1 cellular context compared by ENCODE assay signal in the genomic region with DNA sequence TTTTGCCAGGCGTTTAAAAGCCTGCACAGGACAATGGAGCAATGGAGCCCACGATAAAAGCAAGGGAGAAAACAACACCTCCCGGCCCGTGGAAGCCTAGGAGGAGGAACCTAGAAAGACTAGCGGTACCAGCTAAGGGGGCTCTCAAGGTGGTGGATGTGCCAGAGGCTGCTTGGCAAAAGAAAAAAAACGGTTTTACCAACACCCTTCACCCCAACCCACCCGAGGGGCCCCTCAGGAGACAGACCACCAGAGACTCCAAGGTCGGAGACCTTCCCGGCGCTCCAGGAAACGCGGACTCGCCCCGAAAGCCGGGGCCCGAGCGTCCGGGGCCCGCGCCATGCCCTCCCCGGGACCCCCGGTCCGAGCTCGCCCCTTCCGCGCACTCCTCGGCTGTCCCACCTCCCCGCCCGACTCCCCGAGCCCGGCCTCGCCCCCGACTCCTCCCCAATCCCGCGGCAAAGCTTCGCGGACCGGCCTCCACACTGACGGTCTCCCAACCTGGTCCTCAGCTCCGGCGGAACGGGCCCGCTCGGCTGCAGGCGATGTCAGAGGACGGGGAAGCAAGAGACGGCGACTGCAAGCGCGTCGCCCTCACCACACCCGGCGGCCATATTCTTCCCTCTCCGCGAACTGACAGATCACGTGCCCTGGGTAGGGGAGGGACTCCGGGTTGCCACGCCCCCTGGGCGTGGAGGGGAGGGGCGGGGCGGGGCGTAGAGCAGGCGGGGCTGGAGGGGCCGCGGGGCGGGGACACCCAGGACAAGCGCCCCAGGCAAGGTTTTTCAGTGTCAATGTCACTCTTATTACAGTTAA.
A peak's percentile ranks its signal among the peaks of the same experiment; 100 is the strongest.
TF ChIP-seq lines count a peak whose summit lies in the region.

A gene (minus strand): TSS at position 635 of the 816 bp plus-strand sequence. CDS start 10,520 bp downstream, outside the sequence.

TF ChIP-seq in HepG2, 621 proteins besides CTCF, POLR2A, EP300 and RAD21 (continued from another document and continues in another):
- TF ChIP-seq, protein P1, sequence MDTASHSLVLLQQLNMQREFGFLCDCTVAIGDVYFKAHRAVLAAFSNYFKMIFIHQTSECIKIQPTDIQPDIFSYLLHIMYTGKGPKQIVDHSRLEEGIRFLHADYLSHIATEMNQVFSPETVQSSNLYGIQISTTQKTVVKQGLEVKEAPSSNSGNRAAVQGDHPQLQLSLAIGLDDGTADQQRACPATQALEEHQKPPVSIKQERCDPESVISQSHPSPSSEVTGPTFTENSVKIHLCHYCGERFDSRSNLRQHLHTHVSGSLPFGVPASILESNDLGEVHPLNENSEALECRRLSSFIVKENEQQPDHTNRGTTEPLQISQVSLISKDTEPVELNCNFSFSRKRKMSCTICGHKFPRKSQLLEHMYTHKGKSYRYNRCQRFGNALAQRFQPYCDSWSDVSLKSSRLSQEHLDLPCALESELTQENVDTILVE (CRISPR knock-in tag; IDR thresholded peaks at IDR 0.05): 0 out of 2 replicates have a peak, but pooled peaks have one; percentile 55
- TF ChIP-seq SPEN (CRISPR knock-in tag; IDR thresholded peaks at IDR 0.05; ENCODE audit: low read depth): peak; percentile 69
- TF ChIP-seq ONECUT2 (CRISPR knock-in tag; IDR thresholded peaks at IDR 0.05): no peak
- TF ChIP-seq FLYWCH1 (CRISPR knock-in tag; IDR thresholded peaks at IDR 0.05): no peak
- no peak for TF ChIP-seq NONO (IDR thresholded peaks at IDR 0.05)
- peak; percentile 78 for TF ChIP-seq NONO (CRISPR knock-in tag; conservative IDR thresholded peaks at IDR 0.05)
- TF ChIP-seq ZMYM2 (CRISPR knock-in tag; IDR thresholded peaks at IDR 0.05): no peak
- TF ChIP-seq MTA1 (CRISPR knock-in tag; IDR thresholded peaks at IDR 0.05; ENCODE audit: borderline replicate concordance): peak; percentile 83; the same call in 1 of the 2 replicates
- 0 out of 2 replicates have a peak, but pooled peaks have one; percentile 60 for TF ChIP-seq ZNF569 (CRISPR knock-in tag; IDR thresholded peaks at IDR 0.05; ENCODE audit: borderline replicate concordance)
- no peak for TF ChIP-seq ZNF101 (CRISPR knock-in tag; IDR thresholded peaks at IDR 0.05; ENCODE audit: borderline replicate concordance, low read depth)
- peak; percentile 84; the same call in 1 of the 2 replicates for TF ChIP-seq ZNF451 (CRISPR knock-in tag; IDR thresholded peaks at IDR 0.05)
- TF ChIP-seq, protein P2, sequence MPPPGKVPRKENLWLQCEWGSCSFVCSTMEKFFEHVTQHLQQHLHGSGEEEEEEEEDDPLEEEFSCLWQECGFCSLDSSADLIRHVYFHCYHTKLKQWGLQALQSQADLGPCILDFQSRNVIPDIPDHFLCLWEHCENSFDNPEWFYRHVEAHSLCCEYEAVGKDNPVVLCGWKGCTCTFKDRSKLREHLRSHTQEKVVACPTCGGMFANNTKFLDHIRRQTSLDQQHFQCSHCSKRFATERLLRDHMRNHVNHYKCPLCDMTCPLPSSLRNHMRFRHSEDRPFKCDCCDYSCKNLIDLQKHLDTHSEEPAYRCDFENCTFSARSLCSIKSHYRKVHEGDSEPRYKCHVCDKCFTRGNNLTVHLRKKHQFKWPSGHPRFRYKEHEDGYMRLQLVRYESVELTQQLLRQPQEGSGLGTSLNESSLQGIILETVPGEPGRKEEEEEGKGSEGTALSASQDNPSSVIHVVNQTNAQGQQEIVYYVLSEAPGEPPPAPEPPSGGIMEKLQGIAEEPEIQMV (CRISPR knock-in tag; IDR thresholded peaks at IDR 0.05; ENCODE audit: low read depth): 0 out of 2 replicates have a peak, but pooled peaks have one; percentile 70
- TF ChIP-seq SMARCC2 (IDR thresholded peaks at IDR 0.05): no peak
- no peak for TF ChIP-seq SYNCRIP (IDR thresholded peaks at IDR 0.05; ENCODE audit: insufficient read depth, low read depth, low read length)
- peak; percentile 93 for TF ChIP-seq ASH2L (IDR thresholded peaks at IDR 0.05; ENCODE audit: insufficient read length, low read depth, low read length)
- peak; percentile 97 for TF ChIP-seq YY1 (IDR thresholded peaks at IDR 0.05; ENCODE audit: insufficient read depth, insufficient replicate concordance, low read depth, low read length)
- no peak for TF ChIP-seq IKZF1 (IDR thresholded peaks at IDR 0.05)
- TF ChIP-seq ZBTB7B (CRISPR knock-in tag; IDR thresholded peaks at IDR 0.05): peak; percentile 71
- TF ChIP-seq ZNF264 (CRISPR knock-in tag; IDR thresholded peaks at IDR 0.05): 0 out of 2 replicates have a peak, but pooled peaks have one; percentile 9
- no peak for TF ChIP-seq ZNF562 (CRISPR knock-in tag; IDR thresholded peaks at IDR 0.05; ENCODE audit: borderline replicate concordance)
- no peak for TF ChIP-seq LCORL (IDR thresholded peaks at IDR 0.05)
- TF ChIP-seq LCORL (CRISPR knock-in tag; IDR thresholded peaks at IDR 0.05): 0 out of 2 replicates have a peak, but pooled peaks have one; percentile 10
- TF ChIP-seq ZNF33A (CRISPR knock-in tag; IDR thresholded peaks at IDR 0.05; ENCODE audit: borderline replicate concordance): 0 out of 2 replicates have a peak, but pooled peaks have one; percentile 32
- TF ChIP-seq TAF1 (CRISPR knock-in tag; IDR thresholded peaks at IDR 0.05): peak; percentile 95
- TF ChIP-seq SRY (CRISPR knock-in tag; IDR thresholded peaks at IDR 0.05): 0 out of 2 replicates have a peak, but pooled peaks have one; percentile 30
- TF ChIP-seq, protein P3, sequence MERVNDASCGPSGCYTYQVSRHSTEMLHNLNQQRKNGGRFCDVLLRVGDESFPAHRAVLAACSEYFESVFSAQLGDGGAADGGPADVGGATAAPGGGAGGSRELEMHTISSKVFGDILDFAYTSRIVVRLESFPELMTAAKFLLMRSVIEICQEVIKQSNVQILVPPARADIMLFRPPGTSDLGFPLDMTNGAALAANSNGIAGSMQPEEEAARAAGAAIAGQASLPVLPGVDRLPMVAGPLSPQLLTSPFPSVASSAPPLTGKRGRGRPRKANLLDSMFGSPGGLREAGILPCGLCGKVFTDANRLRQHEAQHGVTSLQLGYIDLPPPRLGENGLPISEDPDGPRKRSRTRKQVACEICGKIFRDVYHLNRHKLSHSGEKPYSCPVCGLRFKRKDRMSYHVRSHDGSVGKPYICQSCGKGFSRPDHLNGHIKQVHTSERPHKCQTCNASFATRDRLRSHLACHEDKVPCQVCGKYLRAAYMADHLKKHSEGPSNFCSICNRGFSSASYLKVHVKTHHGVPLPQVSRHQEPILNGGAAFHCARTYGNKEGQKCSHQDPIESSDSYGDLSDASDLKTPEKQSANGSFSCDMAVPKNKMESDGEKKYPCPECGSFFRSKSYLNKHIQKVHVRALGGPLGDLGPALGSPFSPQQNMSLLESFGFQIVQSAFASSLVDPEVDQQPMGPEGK (CRISPR knock-in tag; IDR thresholded peaks at IDR 0.05): no peak; the same call in 1 of the 2 replicates
- TF ChIP-seq ZSCAN25 (CRISPR knock-in tag; IDR thresholded peaks at IDR 0.05): peak; percentile 43; the same call in 1 of the 2 replicates
- peak; percentile 68; the same call in 1 of the 2 replicates for TF ChIP-seq REL (CRISPR knock-in tag; conservative IDR thresholded peaks at IDR 0.05)
- 0 out of 2 replicates have a peak, but pooled peaks have one; percentile 47 for TF ChIP-seq ZNF343 (CRISPR knock-in tag; IDR thresholded peaks at IDR 0.05)
- TF ChIP-seq ZNF883 (CRISPR knock-in tag; IDR thresholded peaks at IDR 0.05; ENCODE audit: not compliant biosample characterization): peak; percentile 48
- no peak for TF ChIP-seq ZKSCAN8 (CRISPR knock-in tag; IDR thresholded peaks at IDR 0.05; ENCODE audit: borderline replicate concordance)
- no peak for TF ChIP-seq ZNF326 (CRISPR knock-in tag; IDR thresholded peaks at IDR 0.05; ENCODE audit: borderline replicate concordance)
- TF ChIP-seq STAT5B (CRISPR knock-in tag; IDR thresholded peaks at IDR 0.05): no peak
- TF ChIP-seq FOXC1 (CRISPR knock-in tag; IDR thresholded peaks at IDR 0.05; ENCODE audit: borderline replicate concordance): peak; percentile 53; the same call in 1 of the 2 replicates
- peak; percentile 89 for TF ChIP-seq BORCS8-MEF2B (CRISPR knock-in tag; IDR thresholded peaks at IDR 0.05)
- no peak for TF ChIP-seq NFRKB (IDR thresholded peaks at IDR 0.05)
- peak; percentile 74; the same call in 1 of the 2 replicates for TF ChIP-seq SMAD1 (CRISPR knock-in tag; IDR thresholded peaks at IDR 0.05; ENCODE audit: borderline replicate concordance, low read depth)
- no peak for TF ChIP-seq SP2 (CRISPR knock-in tag; IDR thresholded peaks at IDR 0.05)
- peak; percentile 80 for TF ChIP-seq ZMYM4 (CRISPR knock-in tag; IDR thresholded peaks at IDR 0.05)
- TF ChIP-seq, protein P4, sequence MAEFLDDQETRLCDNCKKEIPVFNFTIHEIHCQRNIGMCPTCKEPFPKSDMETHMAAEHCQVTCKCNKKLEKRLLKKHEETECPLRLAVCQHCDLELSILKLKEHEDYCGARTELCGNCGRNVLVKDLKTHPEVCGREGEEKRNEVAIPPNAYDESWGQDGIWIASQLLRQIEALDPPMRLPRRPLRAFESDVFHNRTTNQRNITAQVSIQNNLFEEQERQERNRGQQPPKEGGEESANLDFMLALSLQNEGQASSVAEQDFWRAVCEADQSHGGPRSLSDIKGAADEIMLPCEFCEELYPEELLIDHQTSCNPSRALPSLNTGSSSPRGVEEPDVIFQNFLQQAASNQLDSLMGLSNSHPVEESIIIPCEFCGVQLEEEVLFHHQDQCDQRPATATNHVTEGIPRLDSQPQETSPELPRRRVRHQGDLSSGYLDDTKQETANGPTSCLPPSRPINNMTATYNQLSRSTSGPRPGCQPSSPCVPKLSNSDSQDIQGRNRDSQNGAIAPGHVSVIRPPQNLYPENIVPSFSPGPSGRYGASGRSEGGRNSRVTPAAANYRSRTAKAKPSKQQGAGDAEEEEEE (CRISPR knock-in tag; IDR thresholded peaks at IDR 0.05; ENCODE audit: borderline replicate concordance): 0 out of 2 replicates have a peak, but pooled peaks have one; percentile 46
- TF ChIP-seq, protein P5, sequence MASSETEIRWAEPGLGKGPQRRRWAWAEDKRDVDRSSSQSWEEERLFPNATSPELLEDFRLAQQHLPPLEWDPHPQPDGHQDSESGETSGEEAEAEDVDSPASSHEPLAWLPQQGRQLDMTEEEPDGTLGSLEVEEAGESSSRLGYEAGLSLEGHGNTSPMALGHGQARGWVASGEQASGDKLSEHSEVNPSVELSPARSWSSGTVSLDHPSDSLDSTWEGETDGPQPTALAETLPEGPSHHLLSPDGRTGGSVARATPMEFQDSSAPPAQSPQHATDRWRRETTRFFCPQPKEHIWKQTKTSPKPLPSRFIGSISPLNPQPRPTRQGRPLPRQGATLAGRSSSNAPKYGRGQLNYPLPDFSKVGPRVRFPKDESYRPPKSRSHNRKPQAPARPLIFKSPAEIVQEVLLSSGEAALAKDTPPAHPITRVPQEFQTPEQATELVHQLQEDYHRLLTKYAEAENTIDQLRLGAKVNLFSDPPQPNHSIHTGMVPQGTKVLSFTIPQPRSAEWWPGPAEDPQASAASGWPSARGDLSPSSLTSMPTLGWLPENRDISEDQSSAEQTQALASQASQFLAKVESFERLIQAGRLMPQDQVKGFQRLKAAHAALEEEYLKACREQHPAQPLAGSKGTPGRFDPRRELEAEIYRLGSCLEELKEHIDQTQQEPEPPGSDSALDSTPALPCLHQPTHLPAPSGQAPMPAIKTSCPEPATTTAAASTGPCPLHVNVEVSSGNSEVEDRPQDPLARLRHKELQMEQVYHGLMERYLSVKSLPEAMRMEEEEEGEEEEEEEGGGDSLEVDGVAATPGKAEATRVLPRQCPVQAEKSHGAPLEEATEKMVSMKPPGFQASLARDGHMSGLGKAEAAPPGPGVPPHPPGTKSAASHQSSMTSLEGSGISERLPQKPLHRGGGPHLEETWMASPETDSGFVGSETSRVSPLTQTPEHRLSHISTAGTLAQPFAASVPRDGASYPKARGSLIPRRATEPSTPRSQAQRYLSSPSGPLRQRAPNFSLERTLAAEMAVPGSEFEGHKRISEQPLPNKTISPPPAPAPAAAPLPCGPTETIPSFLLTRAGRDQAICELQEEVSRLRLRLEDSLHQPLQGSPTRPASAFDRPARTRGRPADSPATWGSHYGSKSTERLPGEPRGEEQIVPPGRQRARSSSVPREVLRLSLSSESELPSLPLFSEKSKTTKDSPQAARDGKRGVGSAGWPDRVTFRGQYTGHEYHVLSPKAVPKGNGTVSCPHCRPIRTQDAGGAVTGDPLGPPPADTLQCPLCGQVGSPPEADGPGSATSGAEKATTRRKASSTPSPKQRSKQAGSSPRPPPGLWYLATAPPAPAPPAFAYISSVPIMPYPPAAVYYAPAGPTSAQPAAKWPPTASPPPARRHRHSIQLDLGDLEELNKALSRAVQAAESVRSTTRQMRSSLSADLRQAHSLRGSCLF (CRISPR knock-in tag; IDR thresholded peaks at IDR 0.05; ENCODE audit: borderline replicate concordance): no peak
- TF ChIP-seq HCFC1 (IDR thresholded peaks at IDR 0.05; ENCODE audit: low read depth, low read length): no peak
- TF ChIP-seq, protein P6, sequence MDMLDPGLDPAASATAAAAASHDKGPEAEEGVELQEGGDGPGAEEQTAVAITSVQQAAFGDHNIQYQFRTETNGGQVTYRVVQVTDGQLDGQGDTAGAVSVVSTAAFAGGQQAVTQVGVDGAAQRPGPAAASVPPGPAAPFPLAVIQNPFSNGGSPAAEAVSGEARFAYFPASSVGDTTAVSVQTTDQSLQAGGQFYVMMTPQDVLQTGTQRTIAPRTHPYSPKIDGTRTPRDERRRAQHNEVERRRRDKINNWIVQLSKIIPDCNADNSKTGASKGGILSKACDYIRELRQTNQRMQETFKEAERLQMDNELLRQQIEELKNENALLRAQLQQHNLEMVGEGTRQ (IDR thresholded peaks at IDR 0.05; ENCODE audit: low read depth, low read length): peak; percentile 83
- TF ChIP-seq, protein P6 (CRISPR knock-in tag; IDR thresholded peaks at IDR 0.05; ENCODE audit: borderline replicate concordance): peak; percentile 90; the same call in 1 of the 2 replicates
- TF ChIP-seq, protein P7, sequence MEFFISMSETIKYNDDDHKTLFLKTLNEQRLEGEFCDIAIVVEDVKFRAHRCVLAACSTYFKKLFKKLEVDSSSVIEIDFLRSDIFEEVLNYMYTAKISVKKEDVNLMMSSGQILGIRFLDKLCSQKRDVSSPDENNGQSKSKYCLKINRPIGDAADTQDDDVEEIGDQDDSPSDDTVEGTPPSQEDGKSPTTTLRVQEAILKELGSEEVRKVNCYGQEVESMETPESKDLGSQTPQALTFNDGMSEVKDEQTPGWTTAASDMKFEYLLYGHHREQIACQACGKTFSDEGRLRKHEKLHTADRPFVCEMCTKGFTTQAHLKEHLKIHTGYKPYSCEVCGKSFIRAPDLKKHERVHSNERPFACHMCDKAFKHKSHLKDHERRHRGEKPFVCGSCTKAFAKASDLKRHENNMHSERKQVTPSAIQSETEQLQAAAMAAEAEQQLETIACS (CRISPR knock-in tag; IDR thresholded peaks at IDR 0.05): no peak
- TF ChIP-seq ZNF160 (CRISPR knock-in tag; IDR thresholded peaks at IDR 0.05): 0 out of 2 replicates have a peak, but pooled peaks have one; percentile 49
- TF ChIP-seq MED13 (CRISPR knock-in tag; IDR thresholded peaks at IDR 0.05): 0 out of 2 replicates have a peak, but pooled peaks have one; percentile 22
- TF ChIP-seq ZNF615 (CRISPR knock-in tag; IDR thresholded peaks at IDR 0.05; ENCODE audit: borderline replicate concordance): no peak
- TF ChIP-seq KDM2A (CRISPR knock-in tag; IDR thresholded peaks at IDR 0.05; ENCODE audit: borderline replicate concordance, low read depth): peak; percentile 85
- TF ChIP-seq KAT7 (CRISPR knock-in tag; IDR thresholded peaks at IDR 0.05; ENCODE audit: borderline replicate concordance): peak; percentile 70; the same call in 1 of the 2 replicates
- TF ChIP-seq SATB2 (CRISPR knock-in tag; IDR thresholded peaks at IDR 0.05): 0 out of 2 replicates have a peak, but pooled peaks have one; percentile 35
